In the genomic region with DNA sequence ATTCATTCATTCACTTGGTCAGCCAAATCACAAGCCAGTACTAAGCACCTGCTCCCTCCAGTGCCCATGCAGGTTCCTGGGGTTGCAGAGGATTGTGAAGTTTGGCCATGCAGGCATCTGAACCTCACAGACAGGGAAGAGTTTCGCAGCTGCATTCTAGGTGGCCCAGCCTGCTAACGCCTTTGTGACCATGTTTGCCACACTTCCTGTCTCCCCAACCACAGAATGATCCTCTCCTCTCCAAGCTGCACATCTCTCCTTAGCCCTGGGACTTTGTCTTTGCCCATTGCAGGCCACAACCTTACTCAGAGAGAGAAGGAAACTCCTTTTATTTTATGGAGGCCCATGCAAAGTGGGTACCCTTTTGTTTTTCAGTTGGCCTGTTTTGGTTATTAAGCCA, we compare ENCODE assay signal across 20 cellular contexts. TPM values are rescaled to one million over a fixed set of nuclear protein-coding genes. Genes with fewer than 3 reads are reported as not detected.
"Had no signal": no experiment of that assay in that cellular context is flagged by ENCODE, and none has a peak within 500 bp of the region (broad histone marks: within the 10 kb centered on the region; RNA-seq: fewer than 3 reads in every experiment).

No MANE protein-coding gene starts in this region.

- H3K4me1 ChIP-seq: adrenal gland, breast epithelium had no signal

- H3K27ac Mint-ChIP-seq: activated naive CD4-positive, alpha-beta T cell treated with anti-CD3 and anti-CD28 coated beads, Interleukin-2, amount 50 U/mL, for 72 hours; activated T-helper 1 cell treated with anti-CD3 and anti-CD28 coated beads, Interleukin-12 subunit alpha, Interleukin-12 subunit beta, Interleukin-2, Interleukin-4 antibody, amounts not matched to agents 30 ng/mL and 10 ng/mL and 1 ng/mL, durations not matched to agents 14 hours and 24 hours and 36 hours; mesothelial cell of epicardium; nephron progenitor cell; stimulated activated naive B cell treated with anti-CD40 and anti-IgM and Interleukin-4, amounts not matched to agents 10 μg/mL and 1 μg/mL and 100 μg/mL, for 72 hours had no signal

- H3K4me1 Mint-ChIP-seq: mesothelial cell of epicardium had no signal

- H3K4me3 ChIP-seq: adrenal gland, breast epithelium, thoracic aorta had no signal

- H3K27me3 ChIP-seq: adrenal gland, breast epithelium had no signal

- H3K4me3 Mint-ChIP-seq: activated T-helper 1 cell treated with anti-CD3 and anti-CD28 coated beads, Interleukin-12 subunit alpha, Interleukin-12 subunit beta, Interleukin-2, Interleukin-4 antibody, amounts not matched to agents 30 ng/mL and 10 ng/mL and 1 ng/mL, durations not matched to agents 14 hours and 24 hours and 36 hours; mesothelial cell of epicardium; nephron progenitor cell; stimulated activated naive B cell treated with anti-CD40 and anti-IgM and Interleukin-4, amounts not matched to agents 10 μg/mL and 1 μg/mL and 100 μg/mL, for 72 hours had no signal

- H3K9me3 Mint-ChIP-seq: activated naive CD4-positive, alpha-beta T cell treated with anti-CD3 and anti-CD28 coated beads, Interleukin-2, amount 50 U/mL, for 72 hours; activated T-helper 1 cell treated with anti-CD3 and anti-CD28 coated beads, Interleukin-12 subunit alpha, Interleukin-12 subunit beta, Interleukin-2, Interleukin-4 antibody, amounts not matched to agents 30 ng/mL and 10 ng/mL and 1 ng/mL, durations not matched to agents 14 hours and 24 hours and 36 hours; mesothelial cell of epicardium; nephron progenitor cell had no signal

- H3K27ac ChIP-seq: adrenal gland, breast epithelium, thoracic aorta had no signal

- FAIRE-seq: astrocyte, endometrium, frontal cortex, keratinocyte had no signal

- DNase-seq: activated CD4-positive, alpha-beta T cell treated with anti-CD3 and anti-CD28 coated beads, Interleukin-2, amount 50 U/mL, for 48 hours; activated gamma-delta T cell treated with Interleukin-2 at 50 U/mL for 16 hours; activated T-cell treated with anti-CD3 and anti-CD28 coated beads for 4 hours; adrenal gland; cortex of kidney; head of caudate nucleus; nephron progenitor cell; nucleus accumbens; stimulated activated naive B cell treated with anti-CD40 and anti-IgM and Interleukin-4, amounts not matched to agents 10 μg/mL and 1 μg/mL and 100 μg/mL, for 72 hours had no signal

- H3K36me3 ChIP-seq: adrenal gland, breast epithelium had no signal

- ATAC-seq: activated naive CD4-positive, alpha-beta T cell treated with anti-CD3 and anti-CD28 coated beads, Interleukin-2, amount 50 U/mL, for 72 hours; left lobe of liver; stimulated activated naive B cell treated with anti-CD40 and anti-IgM and Interleukin-4, amounts not matched to agents 10 μg/mL and 1 μg/mL and 100 μg/mL, for 72 hours had no signal

- H3K9me3 ChIP-seq: adrenal gland, breast epithelium, thoracic aorta had no signal

- H3K36me3 Mint-ChIP-seq: activated naive CD4-positive, alpha-beta T cell treated with anti-CD3 and anti-CD28 coated beads, Interleukin-2, amount 50 U/mL, for 72 hours; stimulated activated naive B cell treated with anti-CD40 and anti-IgM and Interleukin-4, amounts not matched to agents 10 μg/mL and 1 μg/mL and 100 μg/mL, for 72 hours had no signal

RNA-seq across cellular contexts. Expression of a gene that starts 31.8 kb away (rescaled TPM):
- total RNA-seq: activated T-helper 1 cell treated with anti-CD3 and anti-CD28 coated beads, Interleukin-12 subunit alpha, Interleukin-12 subunit beta, Interleukin-2, Interleukin-4 antibody, amounts not matched to agents 30 ng/mL and 10 ng/mL and 1 ng/mL, durations not matched to agents 14 hours and 24 hours and 36 hours had no signal

RNA-seq across cellular contexts. Expression of a gene that starts 35.6 kb away (rescaled TPM):
- total RNA-seq: activated naive CD4-positive, alpha-beta T cell treated with anti-CD3 and anti-CD28 coated beads, Interleukin-2, amount 50 U/mL, for 72 hours; activated T-helper 1 cell treated with anti-CD3 and anti-CD28 coated beads, Interleukin-12 subunit alpha, Interleukin-12 subunit beta, Interleukin-2, Interleukin-4 antibody, amounts not matched to agents 30 ng/mL and 10 ng/mL and 1 ng/mL, durations not matched to agents 14 hours and 24 hours and 36 hours; lung microvascular endothelial cell had no signal
